16 cellular contexts compared by ENCODE assay signal in genomic region chr19:44775676-44776240, GRCh38. TPM values are rescaled to one million over a fixed set of nuclear protein-coding genes. Genes with fewer than 3 reads are reported as not detected.
"Had no signal": no experiment of that assay in that cellular context is flagged by ENCODE, and none has a peak within 500 bp of the region (broad histone marks: within the 10 kb centered on the region; RNA-seq: fewer than 3 reads in every experiment).

No MANE protein-coding gene starts in this region.

- H2AFZ ChIP-seq: parathyroid adenoma had no signal

- DNase-seq: activated CD4-positive, alpha-beta memory T cell treated with anti-CD3 and anti-CD28 coated beads, Interleukin-2, amount 10 ng/mL, durations not matched to agents 7 days and 5 days; activated naive CD4-positive, alpha-beta T cell; activated naive CD8-positive, alpha-beta T cell treated with anti-CD3 and anti-CD28 coated beads, Interleukin-2, amount 50 U/mL, for 24 hours; activated T-cell treated with anti-CD3 and anti-CD28 coated beads, Interleukin-2, amount 50 U/mL, for 48 hours; effector CD4-positive, alpha-beta T cell; left ventricle myocardium superior; T1000; tibial artery had no signal

- H3K9ac ChIP-seq: parathyroid adenoma had no signal

- H3K4me3 ChIP-seq: cardiac muscle cell, tibial artery had no signal

- ATAC-seq: activated naive CD8-positive, alpha-beta T cell treated with anti-CD3 and anti-CD28 coated beads, Interleukin-2, amount 50 U/mL, for 24 hours; left ventricle myocardium superior had no signal

- H3K79me2 ChIP-seq: parathyroid adenoma had no signal

- H3K9me3 ChIP-seq: tibial artery had no signal

- H3K27ac ChIP-seq: cardiac muscle cell, parathyroid adenoma, tibial artery, VCaP had no signal

- H3K36me3 ChIP-seq: cardiac muscle cell, tibial artery had no signal

RNA-seq across cellular contexts. Expression of gene CBLC, which starts 1.9 kb away (rescaled TPM):
- total RNA-seq: activated CD4-positive, alpha-beta memory T cell treated with anti-CD3 and anti-CD28 coated beads, Interleukin-2, amount 10 ng/mL, durations not matched to agents 7 days and 5 days; cardiac muscle cell; endothelial cell of umbilical vein; left ventricle myocardium superior; mesenteric fat pad; myocyte; neural crest cell; skeletal muscle tissue had no signal

RNA-seq across cellular contexts. Expression of gene BCAM, which starts 33.1 kb away (rescaled TPM):
- total RNA-seq: activated CD4-positive, alpha-beta memory T cell treated with anti-CD3 and anti-CD28 coated beads, Interleukin-2, amount 10 ng/mL, durations not matched to agents 7 days and 5 days had no signal
